ENCODE assay signal across 1 cellular context in genomic region chr15:67003586-67003985, GRCh38.
TF ChIP-seq lines count a peak whose summit lies in the region.

No MANE protein-coding gene starts in this region.

TF ChIP-seq in K562, 482 proteins besides CTCF, POLR2A, EP300 and RAD21 (continued from another document):
- no peak for TF ChIP-seq NR2C2 (CRISPR knock-in tag; IDR thresholded peaks at IDR 0.05)
- TF ChIP-seq NR2C2 (tag; IDR thresholded peaks at IDR 0.05): no peak
- TF ChIP-seq ZNF699 (CRISPR knock-in tag; IDR thresholded peaks at IDR 0.05; ENCODE audit: insufficient replicate concordance): no peak
